In genomic region chr1:155833665-155834295, GRCh38 we compare ENCODE assay signal across 19 cellular contexts. TPM values are rescaled to one million over a fixed set of nuclear protein-coding genes. Genes with fewer than 3 reads are reported as not detected.
A peak's percentile ranks its signal among the peaks of the same experiment; 100 is the strongest.
DNase-seq lines count a peak whose midpoint lies in the region; ATAC-seq, FAIRE-seq and TF ChIP-seq lines count a peak whose summit lies in the region.
"Had no signal": no experiment of that assay in that cellular context is flagged by ENCODE, and none has a peak within 500 bp of the region (broad histone marks: within the 10 kb centered on the region; RNA-seq: fewer than 3 reads in every experiment).

No MANE protein-coding gene starts in this region.

- H3K36me3 ChIP-seq in CD8-positive, alpha-beta T cell (ENCODE audit: insufficient read depth, low read length): no peaks in the 10 kb centered on the region
- H3K36me3 ChIP-seq in HUES64 (ENCODE audit: insufficient read depth, low read length) (peaks cover 19% of the 10 kb centered on the region; the same call in 1 of the 2 replicates), GM12878 (ENCODE audit: control insufficient read depth in 2 of 2, insufficient read depth in 2 of 2, low read length in 1 of 2) (peaks cover 0 to 5% of the 10 kb centered on the region in 2 experiments; a peak in 2 of 4 replicates), mesodermal cell (ENCODE audit: control insufficient read depth, insufficient read depth, low read length) (peaks cover 60% of the 10 kb centered on the region)
- H3K36me3 ChIP-seq: pancreas had no signal

- no peak overlapping the region for H3K4me3 Mint-ChIP-seq in CD8-positive, alpha-beta T cell
- no peak overlapping the region for H3K4me3 Mint-ChIP-seq in stimulated activated effector memory CD8-positive, alpha-beta T cell treated with anti-CD3 and anti-CD28 coated beads, Interleukin-12 subunit alpha, Interleukin-12 subunit beta, amount 100 ng/mL, for 72 hours
- H3K4me3 Mint-ChIP-seq: activated CD4-positive, alpha-beta memory T cell treated with anti-CD3 and anti-CD28 coated beads for 36 hours had no signal

- no peak for ATAC-seq in CD8-positive, alpha-beta T cell
- ATAC-seq in GM12878 (peak; percentile 37; the same call in 2 of the 3 replicates), HG03095 (IDR thresholded peaks at IDR 0.05; ENCODE audit: unreplicated experiment) (no peak)
- no peak for ATAC-seq in stimulated activated effector memory CD8-positive, alpha-beta T cell treated with anti-CD3 and anti-CD28 coated beads, Interleukin-12 subunit alpha, Interleukin-12 subunit beta, amount 100 ng/mL, for 72 hours
- ATAC-seq: body of pancreas, pancreas had no signal

- peaks cover 25% of the 10 kb centered on the region for H3K4me1 Mint-ChIP-seq in CD8-positive, alpha-beta T cell (ENCODE audit: low read depth)
- peaks cover 22% of the 10 kb centered on the region for H3K4me1 Mint-ChIP-seq in stimulated activated effector memory CD8-positive, alpha-beta T cell treated with anti-CD3 and anti-CD28 coated beads, Interleukin-12 subunit alpha, Interleukin-12 subunit beta, amount 100 ng/mL, for 72 hours

- no peak overlapping the region for H3K27ac ChIP-seq in CD8-positive, alpha-beta T cell (ENCODE audit: low read depth, low read length)
- H3K27ac ChIP-seq in HUES64 (ENCODE audit: low read depth, low read length): peak overlapping the region; percentile 85; the same call in 1 of the 2 replicates
- H3K27ac ChIP-seq in GM12878 (ENCODE audit: control insufficient read depth, insufficient read depth): no peak overlapping the region
- peak overlapping the region; percentile 59 for H3K27ac ChIP-seq in mesodermal cell (ENCODE audit: low read depth, low read length, severe bottlenecking)
- H3K27ac ChIP-seq: body of pancreas, pancreas, SJCRH30, stomach had no signal

- H3K27me3 Mint-ChIP-seq in CD8-positive, alpha-beta T cell (ENCODE audit: low read depth): no peaks in the 10 kb centered on the region
- H3K27me3 Mint-ChIP-seq: activated CD4-positive, alpha-beta memory T cell treated with anti-CD3 and anti-CD28 coated beads for 36 hours had no signal

- H3K9me3 ChIP-seq in CD8-positive, alpha-beta T cell (ENCODE audit: low read length): no peaks in the 10 kb centered on the region
- H3K9me3 ChIP-seq in HUES64 (ENCODE audit: insufficient read depth, low read depth, low read length) (no peaks in the 10 kb centered on the region), GM12878 (replicated peaks; ENCODE audit: control insufficient read depth, insufficient read depth, low read length) (no peaks in the 10 kb centered on the region), mesodermal cell (ENCODE audit: control insufficient read depth, low read length) (no peaks in the 10 kb centered on the region)
- H3K9me3 ChIP-seq: body of pancreas, pancreas, SJCRH30, stomach had no signal

- no peak for TF ChIP-seq CTCF in CD8-positive, alpha-beta T cell (IDR thresholded peaks at IDR 0.05)
- no peak for TF ChIP-seq CTCF in GM12878 (IDR thresholded peaks at IDR 0.05 in 2 of 3, conservative IDR thresholded peaks at IDR 0.05 in 1 of 3; ENCODE audit: control insufficient read depth in 2 of 3, extremely low read depth in 1 of 3, insufficient read depth in 1 of 3, low read depth in 3 of 3, low read length in 3 of 3)

- POLR2A ChIA-PET in CD8-positive, alpha-beta T cell (lab: Charles Lee): no interaction called here
- POLR2A ChIA-PET in GM12878 (lab: Charles Lee): no interaction called here

- no peak for TF ChIP-seq EP300 in GM12878 (IDR thresholded peaks at IDR 0.05; ENCODE audit: borderline replicate concordance in 1 of 2, control insufficient read depth in 1 of 2, low read depth in 2 of 2, low read length in 2 of 2)

- CTCF ChIA-PET in CD8-positive, alpha-beta T cell (lab: Charles Lee): no interaction called here
- CTCF ChIA-PET in GM12878 (lab: Yijun Ruan, JAX): interaction anchor here (0.6 kb wide), 1 partner anchor 128 kb away, joined by 3 read pairs; no protein-coding TSS in a partner anchor

- RAD21 ChIA-PET in GM12878 (lab: Charles Lee; ENCODE audit: unreplicated experiment): interaction anchor here (0.6 kb wide), 1 partner anchor 73 kb away, joined by 5 read pairs; no protein-coding TSS in a partner anchor

- SMC1A ChIA-PET in GM12878 (lab: Charles Lee; ENCODE audit: uncharacterized antibody, unreplicated experiment): interaction anchor here (1.0 to 1.4 kb wide), 3 partner anchors 23 to 231 kb away, joined by 3 to 4 read pairs (median 3); partner anchors contain the start of gene GON4L

- no peak for TF ChIP-seq POLR2A in GM12878 (IDR thresholded peaks at IDR 0.05; ENCODE audit: low read depth, low read length)

- no peak overlapping the region for H3K4me2 ChIP-seq in GM12878 (ENCODE audit: control insufficient read depth, insufficient read depth)

- H3K27me3 ChIP-seq in CD8-positive, alpha-beta T cell (ENCODE audit: insufficient read depth, low read length): no peaks in the 10 kb centered on the region
- H3K27me3 ChIP-seq in HUES64 (ENCODE audit: insufficient read depth, low read length): no peaks in the 10 kb centered on the region
- H3K27me3 ChIP-seq in GM12878 (replicated peaks in 1 of 2; ENCODE audit: control insufficient read depth in 2 of 2, insufficient read depth in 2 of 2, low read length in 1 of 2): no peaks in the 10 kb centered on the region
- H3K27me3 ChIP-seq: body of pancreas, pancreas, SJCRH30, stomach had no signal

- no peaks in the 10 kb centered on the region for H3K9me3 Mint-ChIP-seq in CD8-positive, alpha-beta T cell
- no peaks in the 10 kb centered on the region for H3K9me3 Mint-ChIP-seq in stimulated activated effector memory CD8-positive, alpha-beta T cell treated with anti-CD3 and anti-CD28 coated beads, Interleukin-12 subunit alpha, Interleukin-12 subunit beta, amount 100 ng/mL, for 72 hours
- H3K9me3 Mint-ChIP-seq: activated CD4-positive, alpha-beta memory T cell treated with anti-CD3 and anti-CD28 coated beads for 36 hours had no signal

- no TSS peak for BruUV-seq in GM12878 (replicated peaks; lab: Mats Ljungman, UMichigan)

- no peak overlapping the region for H2AFZ ChIP-seq in GM12878 (ENCODE audit: control insufficient read depth, low read depth, low read length)

- H4K20me1 ChIP-seq in GM12878 (ENCODE audit: control insufficient read depth, insufficient read depth): no peaks in the 10 kb centered on the region

- no peak for FAIRE-seq in GM12878 (lab: Jason Lieb, UNC)
- FAIRE-seq: pancreas, small intestine, TTC549 had no signal

- in situ Hi-C loops in GM12878 (cut with MboI): no loop called here

- WGBS in HUES64: 96% methylated on average over 1 of the region's 1 CpG
- WGBS in GM12878 (ENCODE audit: insufficient coverage, insufficient replicate concordance, low lambda C conversion rate, missing lambda C conversion rate): 100% methylated on average over 1 of the region's 1 CpG
- WGBS in mesodermal cell (ENCODE audit: insufficient coverage in 2 of 2), 2 experiments: 100% methylated on average over 1 of the region's 1 CpG

- H3K4me1 ChIP-seq in CD8-positive, alpha-beta T cell (ENCODE audit: insufficient read depth, low read length): no peaks in the 10 kb centered on the region
- no peaks in the 10 kb centered on the region for H3K4me1 ChIP-seq in HUES64 (ENCODE audit: insufficient read depth, low read length)
- H3K4me1 ChIP-seq in GM12878 (ENCODE audit: control insufficient read depth, insufficient read depth, low read length): 0 out of 2 replicates have a peak, but pooled peaks cover 3% of the 10 kb centered on the region
- peaks cover 7% of the 10 kb centered on the region for H3K4me1 ChIP-seq in mesodermal cell (ENCODE audit: control insufficient read depth, insufficient read depth, low read length, poor library complexity, severe bottlenecking)
- H3K4me1 ChIP-seq: body of pancreas, pancreas, SJCRH30 had no signal

- DNase-seq in CD8-positive, alpha-beta T cell: no peak
- DNase-seq in GM12878 (ENCODE audit: low read depth, low spot score) (no peak), NCI-H1694 (lab: John Stamatoyannopoulos, UW) (no peak), COLO668 (lab: John Stamatoyannopoulos, UW; ENCODE audit: unreplicated experiment) (no peak)
- no peak for DNase-seq in stimulated activated effector memory CD8-positive, alpha-beta T cell treated with anti-CD3 and anti-CD28 coated beads, Interleukin-12 subunit alpha, Interleukin-12 subunit beta, amount 100 ng/mL, for 72 hours (ENCODE audit: low spot score in 2 of 2)
- DNase-seq: activated CD4-positive, alpha-beta memory T cell treated with anti-CD3 and anti-CD28 coated beads for 36 hours; activated gamma-delta T cell treated with Interleukin-2 at 50 U/mL for 16 hours; body of pancreas; foreskin melanocyte; NCI-H1092; NCI-H2171 treated with DMSO at 0.1 percent for 48 hours; pancreas; SJCRH30; small intestine; stomach had no signal

- H3K9ac ChIP-seq in HUES64 (ENCODE audit: low read depth, low read length) (no peak overlapping the region), GM12878 (ENCODE audit: control insufficient read depth, insufficient read depth, low read length) (no peak overlapping the region)

- peak overlapping the region; percentile 52 for H3K27ac Mint-ChIP-seq in CD8-positive, alpha-beta T cell
- H3K27ac Mint-ChIP-seq in stimulated activated effector memory CD8-positive, alpha-beta T cell treated with anti-CD3 and anti-CD28 coated beads, Interleukin-12 subunit alpha, Interleukin-12 subunit beta, amount 100 ng/mL, for 72 hours: no peak overlapping the region
- H3K27ac Mint-ChIP-seq: activated CD4-positive, alpha-beta memory T cell treated with anti-CD3 and anti-CD28 coated beads for 36 hours had no signal

- intact Hi-C loops in CD8-positive, alpha-beta T cell (cut with DNase I, micrococcal nuclease): no loop called here
- intact Hi-C loops in GM12878 (cut with micrococcal nuclease; ENCODE audit: unreplicated experiment): no loop called here

- H3K4me3 ChIP-seq in CD8-positive, alpha-beta T cell (ENCODE audit: low read depth, low read length): no peak overlapping the region
- H3K4me3 ChIP-seq in HUES64 (ENCODE audit: low read length): no peak overlapping the region
- H3K4me3 ChIP-seq in GM12878: no peak overlapping the region
- no peak overlapping the region for H3K4me3 ChIP-seq in mesodermal cell (ENCODE audit: extremely low read depth, insufficient read depth, low read length, poor library complexity, severe bottlenecking)
- H3K4me3 ChIP-seq: body of pancreas, pancreas, SJCRH30, stomach had no signal

- no peak for TF ChIP-seq RAD21 in GM12878 (IDR thresholded peaks at IDR 0.05; ENCODE audit: insufficient read depth, low read depth, low read length)

- H3K36me3 Mint-ChIP-seq in CD8-positive, alpha-beta T cell: peaks cover 38% of the 10 kb centered on the region
- peaks cover 61% of the 10 kb centered on the region for H3K36me3 Mint-ChIP-seq in stimulated activated effector memory CD8-positive, alpha-beta T cell treated with anti-CD3 and anti-CD28 coated beads, Interleukin-12 subunit alpha, Interleukin-12 subunit beta, amount 100 ng/mL, for 72 hours

- peaks cover 3% of the 10 kb centered on the region for H3K79me2 ChIP-seq in GM12878 (ENCODE audit: control insufficient read depth, insufficient read depth, low read length)

RNA-seq across cellular contexts. Expression of gene GON4L, which starts 23.2 kb away (rescaled TPM):
- total RNA-seq in CD8-positive, alpha-beta T cell: 10 to 100 TPM; 72.5 to 78.5 TPM
- polyA plus RNA-seq in HUES64 (2013, experiment 1 of 2): 18.4 TPM
- polyA plus RNA-seq in HUES64 (2013, experiment 2 of 2): 17.1 TPM
- total RNA-seq in GM12878 (2013; cell fraction: nucleolus; rRNA removed): 162 and 174 TPM in 2 replicates
- 23.4 and 27.1 TPM in 2 replicates for total RNA-seq in GM12878 (2014; rRNA removed)
- total RNA-seq in GM12878 (2014; rRNA removed; fragmentation: Illumina TruSeq; extraction: Trizol): 26.0 and 27.1 TPM in 2 replicates
- total RNA-seq in GM12878 (2021): 34.6 and 38.8 TPM in 2 replicates
- polyA plus RNA-seq in GM12878 (2011; ENCODE audit: low read depth): 19.3 TPM
- polyA plus RNA-seq in GM12878 (2011; rRNA removed): 25.9 and 26.9 TPM in 2 replicates
- polyA plus RNA-seq in GM12878 (2011; cell fraction: cytosol; rRNA removed): 21.7 and 27.0 TPM in 2 replicates
- 57.5 and 62.5 TPM in 2 replicates for polyA plus RNA-seq in GM12878 (2011; cell fraction: nucleus; rRNA removed)
- 22.5 and 26.2 TPM in 2 replicates for polyA plus RNA-seq in GM12878 (2012)
- polyA plus RNA-seq in GM12878 (2014; fragmentation: Illumina TruSeq; extraction: Trizol): 28.9 and 29.8 TPM in 2 replicates
- 10 to 100 TPM; 17.7 to 29.3 TPM for polyA plus RNA-seq in GM12878 (2014; fragmentation: Nextera tagmentation; extraction: Ambion mirVana)
- polyA plus RNA-seq in GM12878 (2014; rRNA removed): 21.6 and 22.5 TPM in 2 replicates
- 10 to 100 TPM; 40.5 to 40.7 TPM for polyA plus RNA-seq in GM12878 (2016; fragmentation: Nextera tagmentation; extraction: Ambion mirVana)
- polyA minus RNA-seq in GM12878 (2011; rRNA and poly(A)+ RNA removed): 50.1 and 83.3 TPM in 2 replicates
- 11.9 and 20.0 TPM in 2 replicates for polyA minus RNA-seq in GM12878 (2011; cell fraction: cytosol; rRNA and poly(A)+ RNA removed)
- polyA minus RNA-seq in GM12878 (2011; cell fraction: nucleus; rRNA and poly(A)+ RNA removed): 27.8 and 41.0 TPM in 2 replicates
- 22.8 TPM for polyA plus RNA-seq in mesodermal cell (2013, experiment 1 of 2)
- polyA plus RNA-seq in mesodermal cell (2013, experiment 2 of 2): 22.9 TPM

RNA-seq across cellular contexts. Expression of gene SYT11, which starts 25.6 kb away (rescaled TPM):
- 1 to 10 TPM; 6.9 to 8.6 TPM for total RNA-seq in CD8-positive, alpha-beta T cell
- 0.95 TPM for polyA plus RNA-seq in HUES64 (2013, experiment 1 of 2)
- polyA plus RNA-seq in HUES64 (2013, experiment 2 of 2): 1.8 TPM
- total RNA-seq in GM12878 (2013; cell fraction: nucleolus; rRNA removed): 9.3 and 9.4 TPM in 2 replicates
- total RNA-seq in GM12878 (2014; rRNA removed) (15.6 and 17.5 TPM in 2 replicates), GM12878 (2014; rRNA removed; fragmentation: Illumina TruSeq; extraction: Trizol) (14.1 and 14.3 TPM in 2 replicates), GM12878 (2021) (14.1 and 14.3 TPM in 2 replicates)
- 10.9 TPM for polyA plus RNA-seq in GM12878 (2011; ENCODE audit: low read depth)
- polyA plus RNA-seq in GM12878 (2011; rRNA removed) (21.2 and 21.5 TPM in 2 replicates), GM12878 (2014; fragmentation: Illumina TruSeq; extraction: Trizol) (16.2 and 17.4 TPM in 2 replicates), GM12878 (2014; fragmentation: Nextera tagmentation; extraction: Ambion mirVana) (1 to 10 TPM; 7.7 to 7.8 TPM), GM12878 (2014; rRNA removed) (11.0 and 11.3 TPM in 2 replicates), GM12878 (2016; fragmentation: Nextera tagmentation; extraction: Ambion mirVana) (10 to 100 TPM; 12.1 to 13.0 TPM)
- polyA plus RNA-seq in GM12878 (2011; cell fraction: cytosol; rRNA removed): 15.6 and 16.0 TPM in 2 replicates
- 6.5 and 7.9 TPM in 2 replicates for polyA plus RNA-seq in GM12878 (2011; cell fraction: nucleus; rRNA removed)
- polyA plus RNA-seq in GM12878 (2012): 11.8 and 15.2 TPM in 2 replicates
- 30.2 and 31.3 TPM in 2 replicates for polyA minus RNA-seq in GM12878 (2011; rRNA and poly(A)+ RNA removed)
- 9.4 and 10.4 TPM in 2 replicates for polyA minus RNA-seq in GM12878 (2011; cell fraction: cytosol; rRNA and poly(A)+ RNA removed)
- polyA minus RNA-seq in GM12878 (2011; cell fraction: nucleus; rRNA and poly(A)+ RNA removed): 4.2 and 7.4 TPM in 2 replicates
- 2.6 TPM for polyA plus RNA-seq in mesodermal cell (2013, experiment 1 of 2)
- 2.0 TPM for polyA plus RNA-seq in mesodermal cell (2013, experiment 2 of 2)

Comparison
In these comparisons a context has a peak if more than half of its experiments do, and no peak if none do; other contexts are left out.
1. H3K27ac ChIP-seq: peak in HUES64 (single experiment) and mesodermal cell (single experiment); none in CD8-positive, alpha-beta T cell (single experiment) and GM12878 (single experiment).